20 cellular contexts compared by ENCODE assay signal in genomic region chr14:51457858-51458562, GRCh38.
"Had no signal": no experiment of that assay in that cellular context is flagged by ENCODE, and none has a peak within 500 bp of the region (broad histone marks: within the 10 kb centered on the region; RNA-seq: fewer than 3 reads in every experiment).

No MANE protein-coding gene starts in this region.

- H3K27ac ChIP-seq: colonic mucosa, gastroesophageal sphincter, heart left ventricle, pancreas, sigmoid colon, spleen, upper lobe of right lung had no signal

- H3K4me1 ChIP-seq: colonic mucosa, gastroesophageal sphincter, heart left ventricle, sigmoid colon, spleen, upper lobe of right lung had no signal

- H3K4me3 ChIP-seq: colonic mucosa, gastroesophageal sphincter, heart left ventricle, pancreas, sigmoid colon, spleen, upper lobe of right lung had no signal

- H3K9me3 Mint-ChIP-seq: activated naive CD4-positive, alpha-beta T cell treated with anti-CD3 and anti-CD28 coated beads for 36 hours; activated T-cell treated with anti-CD3 and anti-CD28 coated beads, Interleukin-2, amount 50 U/mL, for 4 hours; central memory CD8-positive, alpha-beta T cell had no signal

- H3K36me3 ChIP-seq: colonic mucosa, gastroesophageal sphincter, heart left ventricle, pancreas, sigmoid colon, spleen, upper lobe of right lung had no signal

- H3K36me3 Mint-ChIP-seq: brain; naive thymus-derived CD8-positive, alpha-beta T cell; stimulated activated memory B cell treated with anti-CD40 and anti-IgM and Interleukin-4, amounts not matched to agents 10 μg/mL and 1 μg/mL and 100 μg/mL, for 72 hours had no signal

- H3K27me3 ChIP-seq: colonic mucosa, gastroesophageal sphincter, heart left ventricle, pancreas, sigmoid colon, spleen, upper lobe of right lung had no signal

- DNase-seq: activated CD4-positive, alpha-beta T cell treated with anti-CD3 and anti-CD28 coated beads, Interleukin-2, amount 50 U/mL, for 1 hour; activated CD8-positive, alpha-beta memory T cell treated with anti-CD3 and anti-CD28 coated beads, Interleukin-2, amount 50 U/mL, for 4 hours; activated naive CD4-positive, alpha-beta T cell treated with anti-CD3 and anti-CD28 coated beads for 36 hours; activated T-cell treated with anti-CD3 and anti-CD28 coated beads, Interleukin-2, amount 50 U/mL, for 4 hours; colonic mucosa; heart left ventricle; left ventricle myocardium superior; mesenchymal stem cell; naive thymus-derived CD8-positive, alpha-beta T cell; pancreas; sigmoid colon; spleen; stimulated activated CD4-positive, alpha-beta T cell treated with anti-CD3 and anti-CD28 coated beads, Interleukin-4, amount 100 ng/mL, for 4 hours; T1000; upper lobe of right lung had no signal

- H3K4me1 Mint-ChIP-seq: central memory CD8-positive, alpha-beta T cell; stimulated activated memory B cell treated with anti-CD40 and anti-IgM and Interleukin-4, amounts not matched to agents 10 μg/mL and 1 μg/mL and 100 μg/mL, for 72 hours had no signal

- H3K27ac Mint-ChIP-seq: activated naive CD4-positive, alpha-beta T cell treated with anti-CD3 and anti-CD28 coated beads for 36 hours; brain; naive thymus-derived CD8-positive, alpha-beta T cell; stimulated activated memory B cell treated with anti-CD40 and anti-IgM and Interleukin-4, amounts not matched to agents 10 μg/mL and 1 μg/mL and 100 μg/mL, for 72 hours had no signal

- H3K4me3 Mint-ChIP-seq: activated naive CD4-positive, alpha-beta T cell treated with anti-CD3 and anti-CD28 coated beads for 36 hours; activated T-cell treated with anti-CD3 and anti-CD28 coated beads, Interleukin-2, amount 50 U/mL, for 4 hours; brain; central memory CD8-positive, alpha-beta T cell; naive thymus-derived CD8-positive, alpha-beta T cell; stimulated activated memory B cell treated with anti-CD40 and anti-IgM and Interleukin-4, amounts not matched to agents 10 μg/mL and 1 μg/mL and 100 μg/mL, for 72 hours had no signal

- H3K9me3 ChIP-seq: colonic mucosa, gastroesophageal sphincter, heart left ventricle, pancreas, sigmoid colon, spleen, upper lobe of right lung had no signal

- ATAC-seq: activated CD4-positive, CD25-positive, alpha-beta regulatory T cell treated with anti-CD3 and anti-CD28 coated beads, Interleukin-2, amount 50 U/mL, for 24 hours; activated T-cell treated with anti-CD3 and anti-CD28 coated beads, Interleukin-2, amount 50 U/mL, for 4 hours; gastroesophageal sphincter; heart left ventricle; left ventricle myocardium superior; naive thymus-derived CD8-positive, alpha-beta T cell; pancreas; stimulated activated memory B cell treated with anti-CD40 and anti-IgM and Interleukin-4, amounts not matched to agents 10 μg/mL and 1 μg/mL and 100 μg/mL, for 72 hours; upper lobe of right lung had no signal
